ENCODE assay signal across 8 cellular contexts in genomic region chr19:2051771-2052704, GRCh38. TPM values are rescaled to one million over a fixed set of nuclear protein-coding genes. Genes with fewer than 3 reads are reported as not detected.
A peak's percentile ranks its signal among the peaks of the same experiment; 100 is the strongest.
DNase-seq lines count a peak whose midpoint lies in the region; ATAC-seq and TF ChIP-seq lines count a peak whose summit lies in the region.

No MANE protein-coding gene starts in this region.

- no peaks in the 10 kb centered on the region for H3K27me3 ChIP-seq in CD8-positive, alpha-beta T cell (ENCODE audit: insufficient read depth, low read length)
- H3K27me3 ChIP-seq in layer of hippocampus (ENCODE audit: control insufficient read depth, insufficient read depth, low read length): no peaks in the 10 kb centered on the region

- peaks cover 46% of the 10 kb centered on the region for H3K4me1 Mint-ChIP-seq in CD8-positive, alpha-beta T cell (ENCODE audit: low read depth)
- H3K4me1 Mint-ChIP-seq in IgD-negative memory B cell: peaks cover 17 to 29% (median 27%) of the 10 kb centered on the region in 3 donors
- H3K4me1 Mint-ChIP-seq in activated naive CD4-positive, alpha-beta T cell treated with anti-CD3 and anti-CD28 coated beads for 36 hours (ENCODE audit: low read depth): peaks cover 54% of the 10 kb centered on the region

- intact Hi-C loops in CD8-positive, alpha-beta T cell (cut with DNase I, micrococcal nuclease): loop anchor here (1.0 to 2.0 kb wide), 6 partner anchors 9 to 44 kb away; partner anchors contain the start of genes IZUMO4 (in 2 of the 2) and MOB3A (in 2 of the 2)
- intact Hi-C loops in activated naive CD4-positive, alpha-beta T cell treated with anti-CD3 and anti-CD28 coated beads for 36 hours (cut with micrococcal nuclease): loop anchor here (1.0 to 2.0 kb wide), 4 partner anchors 9 to 217 kb away; no protein-coding TSS in a partner anchor

- peaks cover 1% of the 10 kb centered on the region for H3K36me3 ChIP-seq in CD8-positive, alpha-beta T cell (ENCODE audit: insufficient read depth, low read length)

- DNase-seq in CD8-positive, alpha-beta T cell: peak in 4 of 7 experiments; percentile 39 to 83 (median 60)
- DNase-seq in activated naive CD4-positive, alpha-beta T cell treated with anti-CD3 and anti-CD28 coated beads for 36 hours: peak; percentile 66
- peak in 11 of 49 donors; percentile 27 to 55 (median 47) for DNase-seq in substantia nigra (lab: John Stamatoyannopoulos, UW)
- DNase-seq in NOMO-1 (lab: John Stamatoyannopoulos, UW; ENCODE audit: unreplicated experiment in 2 of 2): no peak
- no peak for DNase-seq in G401 (ENCODE audit: low spot score)

- H3K4me3 ChIP-seq in CD8-positive, alpha-beta T cell (ENCODE audit: low read depth, low read length): peak overlapping the region; percentile 53

- peak overlapping the region; percentile 77 for H3K4me3 Mint-ChIP-seq in CD8-positive, alpha-beta T cell
- peak overlapping the region; percentile 73 to 93 (median 86) for H3K4me3 Mint-ChIP-seq in IgD-negative memory B cell
- peak overlapping the region; percentile 73 for H3K4me3 Mint-ChIP-seq in activated naive CD4-positive, alpha-beta T cell treated with anti-CD3 and anti-CD28 coated beads for 36 hours

- H3K36me3 Mint-ChIP-seq in CD8-positive, alpha-beta T cell: peaks cover 9% of the 10 kb centered on the region
- H3K36me3 Mint-ChIP-seq in IgD-negative memory B cell: peaks cover 4% of the 10 kb centered on the region
- H3K36me3 Mint-ChIP-seq in activated naive CD4-positive, alpha-beta T cell treated with anti-CD3 and anti-CD28 coated beads for 36 hours (ENCODE audit: low read depth): peaks cover 5% of the 10 kb centered on the region

- ATAC-seq in CD8-positive, alpha-beta T cell: peak; percentile 40
- ATAC-seq in GM21423 (IDR thresholded peaks at IDR 0.05; ENCODE audit: unreplicated experiment): no peak

- POLR2A ChIA-PET in CD8-positive, alpha-beta T cell (lab: Charles Lee): interaction anchor here (0.5 to 2.8 kb wide), 19 partner anchors 10 to 1023 kb away, joined by 3 to 26 read pairs (median 4); partner anchors contain the start of genes AP3D1, IZUMO4 and MOB3A

- peak overlapping the region; percentile 72 for H3K27ac ChIP-seq in CD8-positive, alpha-beta T cell (ENCODE audit: low read depth, low read length)
- H3K27ac ChIP-seq in layer of hippocampus (ENCODE audit: low read depth, low read length): peak overlapping the region; percentile 89
- H3K27ac ChIP-seq in substantia nigra (ENCODE audit: low read depth, low read length, poor library complexity, severe bottlenecking): peak overlapping the region; percentile 91

- CTCF ChIA-PET in CD8-positive, alpha-beta T cell (lab: Charles Lee): interaction anchor here (0.9 to 3.8 kb wide), 11 partner anchors 9 to 123 kb away, joined by 3 to 21 read pairs (median 4); no protein-coding TSS in a partner anchor
- CTCF ChIA-PET in activated naive CD4-positive, alpha-beta T cell treated with anti-CD3 and anti-CD28 coated beads for 36 hours (lab: Charles Lee): interaction anchor here (0.6 to 1.9 kb wide), 8 partner anchors 9 to 237 kb away, joined by 3 to 10 read pairs (median 4); partner anchors contain the start of gene MOB3A

- peaks cover 71% of the 10 kb centered on the region for H3K4me1 ChIP-seq in CD8-positive, alpha-beta T cell (ENCODE audit: insufficient read depth, low read length)

- H3K9me3 ChIP-seq in CD8-positive, alpha-beta T cell (ENCODE audit: low read length): no peaks in the 10 kb centered on the region

- H3K27me3 Mint-ChIP-seq in CD8-positive, alpha-beta T cell (ENCODE audit: low read depth): no peaks in the 10 kb centered on the region
- H3K27me3 Mint-ChIP-seq in IgD-negative memory B cell: peaks cover 3% of the 10 kb centered on the region
- H3K27me3 Mint-ChIP-seq in activated naive CD4-positive, alpha-beta T cell treated with anti-CD3 and anti-CD28 coated beads for 36 hours (ENCODE audit: low read depth): no peaks in the 10 kb centered on the region

- peak overlapping the region; percentile 89 for H3K27ac Mint-ChIP-seq in CD8-positive, alpha-beta T cell
- H3K27ac Mint-ChIP-seq in IgD-negative memory B cell: peak overlapping the region; percentile 99
- H3K27ac Mint-ChIP-seq in activated naive CD4-positive, alpha-beta T cell treated with anti-CD3 and anti-CD28 coated beads for 36 hours: peak overlapping the region; percentile 93

- H3K9me3 Mint-ChIP-seq in CD8-positive, alpha-beta T cell: no peaks in the 10 kb centered on the region
- no peaks in the 10 kb centered on the region for H3K9me3 Mint-ChIP-seq in IgD-negative memory B cell
- H3K9me3 Mint-ChIP-seq in activated naive CD4-positive, alpha-beta T cell treated with anti-CD3 and anti-CD28 coated beads for 36 hours: no peaks in the 10 kb centered on the region

- in situ Hi-C loops in G401 (cut with HindIII; ENCODE audit: low sequenced_read_pairs): no loop called here

- no peak for TF ChIP-seq CTCF in CD8-positive, alpha-beta T cell (IDR thresholded peaks at IDR 0.05)

RNA-seq across cellular contexts. Expression of gene MKNK2, which starts 1.0 kb away (rescaled TPM):
- 100 to 1,000 TPM; 453 to 455 TPM for total RNA-seq in CD8-positive, alpha-beta T cell
- polyA plus RNA-seq in IgD-negative memory B cell: 83.9 TPM
- total RNA-seq in activated naive CD4-positive, alpha-beta T cell treated with anti-CD3 and anti-CD28 coated beads for 36 hours: 100 to 1,000 TPM; 155 to 157 TPM
- total RNA-seq in G401 (2014; rRNA removed; shearing (Covaris generic)): 113 and 118 TPM in 2 replicates

RNA-seq across cellular contexts. Expression of gene BTBD2, which starts 36.5 kb away (rescaled TPM):
- total RNA-seq in CD8-positive, alpha-beta T cell: 10 to 100 TPM; 34.5 to 35.5 TPM
- polyA plus RNA-seq in IgD-negative memory B cell: 8.2 TPM
- 10 to 100 TPM; 37.0 to 49.0 TPM for total RNA-seq in activated naive CD4-positive, alpha-beta T cell treated with anti-CD3 and anti-CD28 coated beads for 36 hours
- 70.9 and 89.0 TPM in 2 replicates for total RNA-seq in G401 (2014; rRNA removed; shearing (Covaris generic))

RNA-seq across cellular contexts. Expression of gene MOB3A, which starts 44.1 kb away (rescaled TPM):
- total RNA-seq in CD8-positive, alpha-beta T cell: 10 to 100 TPM; 76.7 to 80.0 TPM
- polyA plus RNA-seq in IgD-negative memory B cell: 136 TPM
- total RNA-seq in activated naive CD4-positive, alpha-beta T cell treated with anti-CD3 and anti-CD28 coated beads for 36 hours: 10 to 100 TPM; 43.7 to 44.1 TPM
- total RNA-seq in G401 (2014; rRNA removed; shearing (Covaris generic)): 20.6 and 29.0 TPM in 2 replicates

RNA-seq across cellular contexts. Expression of gene IZUMO4, which starts 44.7 kb away (rescaled TPM):
- 10 to 100 TPM; 11.9 to 15.3 TPM for total RNA-seq in CD8-positive, alpha-beta T cell
- polyA plus RNA-seq in IgD-negative memory B cell: 0.83 TPM
- 10 to 100 TPM; 13.1 to 14.2 TPM for total RNA-seq in activated naive CD4-positive, alpha-beta T cell treated with anti-CD3 and anti-CD28 coated beads for 36 hours
- total RNA-seq in G401 (2014; rRNA removed; shearing (Covaris generic)): 0.25 and 4.0 TPM in 2 replicates

Comparison
In these comparisons a context has a peak if more than half of its experiments do, and no peak if none do; other contexts are left out.
1. DNase-seq: peak in CD8-positive, alpha-beta T cell (4 of 7) and activated naive CD4-positive, alpha-beta T cell treated with anti-CD3 and anti-CD28 coated beads for 36 hours (single experiment); none in NOMO-1 (0 of 2) and G401 (single experiment).
2. Peak in every context shown above with its lines, with median percentiles within 50 percentile points of each other: H3K27ac ChIP-seq, H3K27ac Mint-ChIP-seq and H3K4me3 Mint-ChIP-seq.